In genomic region chr4:31051565-31051964, GRCh38 we compare ENCODE assay signal across 2 cellular contexts.
TF ChIP-seq lines count a peak whose summit lies in the region.

No MANE protein-coding gene starts in this region.

TF ChIP-seq in IMR-90, 13 proteins besides CTCF, POLR2A, EP300 and RAD21:
- TF ChIP-seq FOS (IDR thresholded peaks at IDR 0.05; ENCODE audit: low read depth, low read length) (no peak), CEBPB (IDR thresholded peaks at IDR 0.05; ENCODE audit: low read depth, low read length) (no peak), SMC3 (IDR thresholded peaks at IDR 0.05; ENCODE audit: low read depth, low read length) (no peak), RFX5 (IDR thresholded peaks at IDR 0.05; ENCODE audit: low read depth, low read length) (no peak), RCOR1 (IDR thresholded peaks at IDR 0.05; ENCODE audit: insufficient replicate concordance, low read length) (no peak), CHD1 (IDR thresholded peaks at IDR 0.05; ENCODE audit: low read depth, low read length) (no peak), USF2 (IDR thresholded peaks at IDR 0.05; ENCODE audit: low read depth, low read length) (no peak), MAZ (IDR thresholded peaks at IDR 0.05; ENCODE audit: borderline replicate concordance, low read depth, low read length) (no peak)

TF ChIP-seq in HepG2, 621 proteins besides CTCF, POLR2A, EP300 and RAD21:
- no peak for TF ChIP-seq REPIN1 (CRISPR knock-in tag; IDR thresholded peaks at IDR 0.05; ENCODE audit: borderline replicate concordance, low read depth)
TF ChIP-seq in HepG2: peak in this region for 0.
